15 cellular contexts compared by ENCODE assay signal in the genomic region with DNA sequence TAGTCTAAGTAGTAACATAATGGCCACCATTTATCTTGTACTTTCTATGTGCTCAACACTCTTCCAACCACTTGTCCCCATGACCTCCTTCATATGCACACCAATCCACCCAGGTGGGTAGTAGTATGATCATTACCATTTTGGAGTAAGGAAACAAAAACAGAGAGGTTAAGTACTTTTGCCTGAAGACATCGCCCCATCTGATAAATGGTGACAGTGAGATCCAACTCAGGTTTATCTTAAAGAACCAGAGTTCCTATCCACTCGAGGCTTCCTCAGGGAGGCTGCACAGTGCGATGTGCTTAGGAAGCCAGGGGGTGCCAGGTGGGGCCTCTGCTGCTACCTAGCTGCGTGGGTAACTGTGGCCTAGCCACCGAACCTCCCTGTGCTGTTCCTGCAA. TPM values are rescaled to one million over a fixed set of nuclear protein-coding genes. Genes with fewer than 3 reads are reported as not detected.
DNase-seq lines count a peak whose midpoint lies in the region; ATAC-seq and TF ChIP-seq lines count a peak whose summit lies in the region.
"Had no signal": no experiment of that assay in that cellular context is flagged by ENCODE, and none has a peak within 500 bp of the region (broad histone marks: within the 10 kb centered on the region; RNA-seq: fewer than 3 reads in every experiment).

No MANE protein-coding gene starts in this region.

- H3K27ac ChIP-seq in RWPE2 (ENCODE audit: poor library complexity, severe bottlenecking): peak overlapping the region; percentile 61
- H3K27ac ChIP-seq in ectodermal cell (ENCODE audit: insufficient read depth, low read depth, low read length, poor library complexity, severe bottlenecking): peak overlapping the region; percentile 40
- peak overlapping the region in 1 of 3 donors; percentile 64 for H3K27ac ChIP-seq in thyroid gland
- H3K27ac ChIP-seq in SJCRH30: no peak overlapping the region
- H3K27ac ChIP-seq: KMS-11 had no signal

- WGBS in ectodermal cell, 2 experiments: 94 to 95% methylated on average over 5 of the region's 5 CpGs
- 92 to 96% methylated on average over 4 to 5 of the region's 5 CpGs for WGBS in thyroid gland, 2 donors

- ATAC-seq in RWPE2 (ENCODE audit: low read depth) (no peak), GM21390 (IDR thresholded peaks at IDR 0.05; ENCODE audit: unreplicated experiment) (no peak)
- ATAC-seq: gastroesophageal sphincter; stimulated activated naive CD8-positive, alpha-beta T cell treated with anti-CD3 and anti-CD28 coated beads, Interleukin-15, Interleukin-2, amounts not matched to agents 100 U/mL and 50 U/mL, for 24 hours had no signal

- peaks cover 49% of the 10 kb centered on the region for H3K4me1 ChIP-seq in RWPE2 (ENCODE audit: insufficient read depth, poor library complexity, severe bottlenecking)
- H3K4me1 ChIP-seq in ectodermal cell (ENCODE audit: control insufficient read depth, insufficient read depth, low read length): peaks cover 2% of the 10 kb centered on the region
- peaks cover 83 to 92% of the 10 kb centered on the region in 2 donors for H3K4me1 ChIP-seq in thyroid gland
- H3K4me1 ChIP-seq in SJCRH30: peaks cover 4% of the 10 kb centered on the region

- TF ChIP-seq POLR2A in thyroid gland (IDR thresholded peaks at IDR 0.05): no peak

- H3K4me1 Mint-ChIP-seq in T-helper 2 cell treated with Interferon-gamma antibody and Interleukin-4, amounts not matched to agents 5 μg/mL and 100 μg/mL, for 36 hours (ENCODE audit: low read depth): peaks cover 59% of the 10 kb centered on the region
- H3K4me1 Mint-ChIP-seq in progenitor cell of endocrine pancreas (ENCODE audit: low read depth): peaks cover 30% of the 10 kb centered on the region

- intact Hi-C loops in thyroid gland (cut with DNase I): no loop called here

- H3K4me3 Mint-ChIP-seq in T-helper 2 cell treated with Interferon-gamma antibody and Interleukin-4, amounts not matched to agents 5 μg/mL and 100 μg/mL, for 36 hours: no peak overlapping the region
- no peak overlapping the region for H3K4me3 Mint-ChIP-seq in progenitor cell of endocrine pancreas (ENCODE audit: low read depth)

- no peaks in the 10 kb centered on the region for H3K9me3 Mint-ChIP-seq in T-helper 2 cell treated with Interferon-gamma antibody and Interleukin-4, amounts not matched to agents 5 μg/mL and 100 μg/mL, for 36 hours
- H3K9me3 Mint-ChIP-seq in progenitor cell of endocrine pancreas (ENCODE audit: low read depth): no peaks in the 10 kb centered on the region

- H3K27me3 Mint-ChIP-seq in T-helper 2 cell treated with Interferon-gamma antibody and Interleukin-4, amounts not matched to agents 5 μg/mL and 100 μg/mL, for 36 hours (ENCODE audit: low read depth): no peaks in the 10 kb centered on the region
- H3K27me3 Mint-ChIP-seq in progenitor cell of endocrine pancreas: no peaks in the 10 kb centered on the region

- H3K27ac Mint-ChIP-seq in T-helper 2 cell treated with Interferon-gamma antibody and Interleukin-4, amounts not matched to agents 5 μg/mL and 100 μg/mL, for 36 hours: peak overlapping the region; percentile 6
- peak overlapping the region; percentile 49 for H3K27ac Mint-ChIP-seq in progenitor cell of endocrine pancreas

- TF ChIP-seq CTCF in RWPE2 (IDR thresholded peaks at IDR 0.05; ENCODE audit: poor library complexity, severe bottlenecking) (no peak), progenitor cell of endocrine pancreas (IDR thresholded peaks at IDR 0.05; ENCODE audit: unreplicated experiment) (no peak), thyroid gland (IDR thresholded peaks at IDR 0.05) (no peak)

- peaks cover 38% of the 10 kb centered on the region for H3K36me3 Mint-ChIP-seq in T-helper 2 cell treated with Interferon-gamma antibody and Interleukin-4, amounts not matched to agents 5 μg/mL and 100 μg/mL, for 36 hours (ENCODE audit: low read depth)
- H3K36me3 Mint-ChIP-seq in progenitor cell of endocrine pancreas (ENCODE audit: insufficient read depth): peaks cover 10% of the 10 kb centered on the region

- no peaks in the 10 kb centered on the region for H3K9me3 ChIP-seq in RWPE2 (ENCODE audit: severe bottlenecking)
- H3K9me3 ChIP-seq in ectodermal cell (ENCODE audit: control insufficient read depth, low read length): no peaks in the 10 kb centered on the region
- no peaks in the 10 kb centered on the region for H3K9me3 ChIP-seq in thyroid gland
- H3K9me3 ChIP-seq in SJCRH30 (replicated peaks): no peaks in the 10 kb centered on the region
- H3K9me3 ChIP-seq: gastroesophageal sphincter had no signal

- no peak for DNase-seq in T-helper 2 cell treated with Interferon-gamma antibody and Interleukin-4, amounts not matched to agents 5 μg/mL and 100 μg/mL, for 36 hours (ENCODE audit: low spot score)
- no peak for DNase-seq in T-helper 2 cell
- DNase-seq in RWPE2 (ENCODE audit: low spot score): no peak
- no peak for DNase-seq in progenitor cell of endocrine pancreas (ENCODE audit: low spot score, unreplicated experiment)
- no peak for DNase-seq in thyroid gland
- DNase-seq in SJCRH30: no peak
- DNase-seq: amniotic stem cell; midbrain; NCI-H1105 treated with DMSO at 0.1 percent for 48 hours; NCI-H2171 treated with DMSO at 0.1 percent for 48 hours; stimulated activated naive CD8-positive, alpha-beta T cell treated with anti-CD3 and anti-CD28 coated beads, Interleukin-15, Interleukin-2, amounts not matched to agents 100 U/mL and 50 U/mL, for 24 hours had no signal

- H3K36me3 ChIP-seq in RWPE2 (ENCODE audit: low read depth) (peaks cover 45% of the 10 kb centered on the region), ectodermal cell (ENCODE audit: control insufficient read depth, insufficient read depth, low read length) (no peaks in the 10 kb centered on the region), thyroid gland (peaks cover 0 to 4% of the 10 kb centered on the region in 2 donors), SJCRH30 (peaks cover 12% of the 10 kb centered on the region)
- H3K36me3 ChIP-seq: gastroesophageal sphincter had no signal

- no peaks in the 10 kb centered on the region for H3K27me3 ChIP-seq in RWPE2 (ENCODE audit: insufficient read depth, poor library complexity, severe bottlenecking)
- no peaks in the 10 kb centered on the region for H3K27me3 ChIP-seq in ectodermal cell (ENCODE audit: control insufficient read depth, insufficient read depth, low read length, poor library complexity, severe bottlenecking)
- H3K27me3 ChIP-seq in thyroid gland: no peaks in the 10 kb centered on the region
- no peaks in the 10 kb centered on the region for H3K27me3 ChIP-seq in SJCRH30
- H3K27me3 ChIP-seq: gastroesophageal sphincter had no signal

- H3K4me3 ChIP-seq in RWPE2 (ENCODE audit: severe bottlenecking): no peak overlapping the region
- no peak overlapping the region for H3K4me3 ChIP-seq in ectodermal cell (ENCODE audit: insufficient read depth, low read depth, low read length)
- H3K4me3 ChIP-seq in thyroid gland (replicated peaks in 1 of 3): no peak overlapping the region
- H3K4me3 ChIP-seq in SJCRH30: no peak overlapping the region
- H3K4me3 ChIP-seq: gastroesophageal sphincter had no signal

RNA-seq across cellular contexts. Expression of a gene that starts 14.1 kb away (rescaled TPM):
- polyA plus RNA-seq in ectodermal cell (2013, experiment 1 of 4): 31.9 TPM
- 25.7 TPM for polyA plus RNA-seq in ectodermal cell (2013, experiment 2 of 4)
- polyA plus RNA-seq in ectodermal cell (2013, experiment 3 of 4): 23.7 TPM
- polyA plus RNA-seq in ectodermal cell (2013, experiment 4 of 4): 28.3 TPM
- total RNA-seq in progenitor cell of endocrine pancreas (58.7 and 59.1 TPM in 2 replicates), thyroid gland (100 to 1,000 TPM; 139 to 157 (median 144) TPM)
- total RNA-seq in SJCRH30 (2014; rRNA removed; shearing (Covaris generic)): 40.2 and 47.7 TPM in 2 replicates

RNA-seq across cellular contexts. Expression of a gene that starts 37.9 kb away (rescaled TPM):
- polyA plus RNA-seq in ectodermal cell (2013, experiment 1 of 4): 485 TPM
- 446 TPM for polyA plus RNA-seq in ectodermal cell (2013, experiment 2 of 4)
- polyA plus RNA-seq in ectodermal cell (2013, experiment 3 of 4): 245 TPM
- polyA plus RNA-seq in ectodermal cell (2013, experiment 4 of 4): 269 TPM
- 334 and 339 TPM in 2 replicates for total RNA-seq in progenitor cell of endocrine pancreas
- total RNA-seq in thyroid gland: 100 to 1,000 TPM in 1 of 4 donors, 10 to 100 TPM in 3; 80.3 to 115 (median 82.3) TPM
- total RNA-seq in SJCRH30 (2014; rRNA removed; shearing (Covaris generic)): 148 and 159 TPM in 2 replicates
